ENCODE assay signal across 24 cellular contexts in the genomic region with DNA sequence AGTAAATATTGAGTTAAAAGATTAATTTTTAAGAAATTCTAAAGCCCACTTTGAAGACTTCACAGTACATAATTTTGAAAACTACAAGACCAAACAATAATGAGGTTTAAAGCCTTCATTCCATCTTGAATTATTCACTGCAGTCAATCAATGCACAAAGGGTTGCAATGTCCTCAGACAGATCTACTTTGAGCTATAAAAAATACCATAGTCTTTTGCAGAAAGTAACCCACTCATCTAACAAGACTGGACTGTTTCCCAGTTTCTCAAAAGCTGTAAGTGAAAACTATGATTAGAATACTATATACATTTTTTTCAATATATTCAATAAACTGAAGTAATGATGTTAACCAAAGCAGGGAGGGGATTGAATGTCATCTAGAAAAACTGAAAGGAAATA.
DNase-seq lines count a peak whose midpoint lies in the region; ATAC-seq and FAIRE-seq lines count a peak whose summit lies in the region.
"Had no signal": no experiment of that assay in that cellular context is flagged by ENCODE, and none has a peak within 500 bp of the region (broad histone marks: within the 10 kb centered on the region; RNA-seq: fewer than 3 reads in every experiment).

No MANE protein-coding gene starts in this region.

- DNase-seq in RCC 7860 (ENCODE audit: low spot score) = peak; percentile 2
- DNase-seq in epidermal melanocyte (ENCODE audit: insufficient read length, low spot score) = peak; percentile 34
- DNase-seq in stimulated activated effector memory CD8-positive, alpha-beta T cell treated with anti-CD3 and anti-CD28 coated beads, Interleukin-12 subunit alpha, Interleukin-12 subunit beta, amount 100 ng/mL, for 72 hours (ENCODE audit: low spot score in 2 of 2) = no peak
- no peak for DNase-seq in urothelium cell line (ENCODE audit: low spot score)
- DNase-seq: 8988T; ACHN; AML-193; BE2C; Calu3; CD4-positive, alpha-beta T cell; CD8-positive, alpha-beta memory T cell; COR-L47; DMS53; DMS79 treated with DMSO at 0.1 percent for 48 hours; GF-D8; GOT3; HFFc6 had no signal

- H3K4me3 Mint-ChIP-seq in stimulated activated effector memory CD8-positive, alpha-beta T cell treated with anti-CD3 and anti-CD28 coated beads, Interleukin-12 subunit alpha, Interleukin-12 subunit beta, amount 100 ng/mL, for 72 hours = no peak overlapping the region
- H3K4me3 Mint-ChIP-seq: CD14-positive monocyte; CD4-positive, alpha-beta T cell; CD8-positive, alpha-beta memory T cell; HFFc6 had no signal

- no peak for ATAC-seq in stimulated activated effector memory CD8-positive, alpha-beta T cell treated with anti-CD3 and anti-CD28 coated beads, Interleukin-12 subunit alpha, Interleukin-12 subunit beta, amount 100 ng/mL, for 72 hours
- ATAC-seq in GM21526 (IDR thresholded peaks at IDR 0.05; ENCODE audit: low FRiP score, unreplicated experiment) (no peak), HG02571 (IDR thresholded peaks at IDR 0.05; ENCODE audit: unreplicated experiment) (no peak), HG03196 (IDR thresholded peaks at IDR 0.05; ENCODE audit: unreplicated experiment) (no peak)
- ATAC-seq: A549 had no signal

- peak overlapping the region; percentile 58 for H3K27ac Mint-ChIP-seq in stimulated activated effector memory CD8-positive, alpha-beta T cell treated with anti-CD3 and anti-CD28 coated beads, Interleukin-12 subunit alpha, Interleukin-12 subunit beta, amount 100 ng/mL, for 72 hours
- H3K27ac Mint-ChIP-seq: CD14-positive monocyte, HFFc6 had no signal

- peaks cover 72% of the 10 kb centered on the region for H3K36me3 Mint-ChIP-seq in stimulated activated effector memory CD8-positive, alpha-beta T cell treated with anti-CD3 and anti-CD28 coated beads, Interleukin-12 subunit alpha, Interleukin-12 subunit beta, amount 100 ng/mL, for 72 hours

- FAIRE-seq in RCC 7860 (lab: Jason Lieb, UNC) = no peak
- no peak for FAIRE-seq in urothelium cell line (lab: Jason Lieb, UNC)
- FAIRE-seq: A549, GM12891, GM18507 had no signal

- no peaks in the 10 kb centered on the region for H3K9me3 Mint-ChIP-seq in stimulated activated effector memory CD8-positive, alpha-beta T cell treated with anti-CD3 and anti-CD28 coated beads, Interleukin-12 subunit alpha, Interleukin-12 subunit beta, amount 100 ng/mL, for 72 hours
- H3K9me3 Mint-ChIP-seq: CD4-positive, alpha-beta T cell; CD8-positive, alpha-beta memory T cell; HFFc6 had no signal

- H3K4me1 Mint-ChIP-seq in stimulated activated effector memory CD8-positive, alpha-beta T cell treated with anti-CD3 and anti-CD28 coated beads, Interleukin-12 subunit alpha, Interleukin-12 subunit beta, amount 100 ng/mL, for 72 hours = peaks cover 5% of the 10 kb centered on the region
- H3K4me1 Mint-ChIP-seq: CD14-positive monocyte had no signal

Comparison
In these comparisons a context has a peak if more than half of its experiments do, and no peak if none do; other contexts are left out.
1. DNase-seq: peak in RCC 7860 (single experiment) and epidermal melanocyte (single experiment); none in stimulated activated effector memory CD8-positive, alpha-beta T cell treated with anti-CD3 and anti-CD28 coated beads, Interleukin-12 subunit alpha, Interleukin-12 subunit beta, amount 100 ng/mL, for 72 hours (0 of 2) and urothelium cell line (single experiment).